Comparison of ENCODE assay signal across 23 cellular contexts in genomic region chr13:106810069-106810468, GRCh38.
DNase-seq lines count a peak whose midpoint lies in the region; TF ChIP-seq lines count a peak whose summit lies in the region.
"Had no signal": no experiment of that assay in that cellular context is flagged by ENCODE, and none has a peak within 500 bp of the region (broad histone marks: within the 10 kb centered on the region; RNA-seq: fewer than 3 reads in every experiment).

No MANE protein-coding gene starts in this region.

- H3K27me3 Mint-ChIP-seq in H9 (ENCODE audit: low read depth): peaks cover 2% of the 10 kb centered on the region; the same call in 1 of the 2 replicates
- H3K27me3 Mint-ChIP-seq in endodermal cell (ENCODE audit: insufficient read depth): peaks cover 16% of the 10 kb centered on the region
- peaks cover 3% of the 10 kb centered on the region for H3K27me3 Mint-ChIP-seq in neural progenitor cell (ENCODE audit: insufficient read depth, low read depth)
- H3K27me3 Mint-ChIP-seq: CD8-positive, alpha-beta memory T cell had no signal

- H3K9ac ChIP-seq in H9 (ENCODE audit: extremely low read depth, insufficient read length, low read length) (no peak overlapping the region), endodermal cell (ENCODE audit: extremely low read depth, low read length, poor library complexity, severe bottlenecking) (no peak overlapping the region), neural progenitor cell (no peak overlapping the region)
- H3K9ac ChIP-seq: BLaER1 treated with 17β-estradiol and CSF1 and Interleukin-3, amounts not matched to agents 10 nM and 100 nM had no signal

- H2BK5ac ChIP-seq in H9 (ENCODE audit: insufficient read length, low read length): no peak overlapping the region

- H3K56ac ChIP-seq in H9 (ENCODE audit: insufficient read length, low read depth, low read length): no peak overlapping the region

- DNase-seq in H9 (no peak), NCI-H82 treated with DMSO at 0.1 percent for 48 hours (lab: John Stamatoyannopoulos, UW; ENCODE audit: unreplicated experiment) (peak; percentile 16), endodermal cell (no peak), neural progenitor cell (ENCODE audit: low spot score) (peak; percentile 77), hypothalamus (lab: John Stamatoyannopoulos, UW) (no peak), OCI-M2 (lab: John Stamatoyannopoulos, UW; ENCODE audit: unreplicated experiment) (no peak), hepatocyte (ENCODE audit: low spot score) (no peak)
- DNase-seq: 8988T; ACHN; AML-193; BE2C; CD4-positive, alpha-beta T cell; CD8-positive, alpha-beta memory T cell; DMS 273 treated with DMSO at 0.1 percent for 48 hours; DMS79; EL; GDM1; H7 had no signal

- H2BK20ac ChIP-seq in H9 (ENCODE audit: low read depth, low read length, poor library complexity, severe bottlenecking): no peak overlapping the region

- H3K23ac ChIP-seq in H9 (ENCODE audit: insufficient read length, low read depth, low read length): no peak overlapping the region

- H3K79me2 ChIP-seq in H9 (ENCODE audit: insufficient read depth, low read length): no peaks in the 10 kb centered on the region
- H3K79me2 ChIP-seq in neural progenitor cell (ENCODE audit: low read depth): no peaks in the 10 kb centered on the region
- no peaks in the 10 kb centered on the region for H3K79me2 ChIP-seq in hepatocyte

- no peaks in the 10 kb centered on the region for H3K9me2 ChIP-seq in hepatocyte (replicated peaks; ENCODE audit: insufficient read depth)

- no peak overlapping the region for H4K5ac ChIP-seq in H9 (ENCODE audit: insufficient read length, low read depth, low read length)

- no CpG with 5 or more reads among the region's 3 CpGs for WGBS in H9 (ENCODE audit: extremely low coverage, insufficient read length, low lambda C conversion rate)
- 33 to 42% methylated on average over 3 of the region's 3 CpGs for WGBS in endodermal cell (ENCODE audit: insufficient coverage in 1 of 2, insufficient read length in 1 of 2), 2 experiments
- WGBS in hepatocyte (ENCODE audit: low lambda C conversion rate, missing lambda C conversion rate): 62% methylated on average over 3 of the region's 3 CpGs

- TF ChIP-seq CTCF in H9 (conservative IDR thresholded peaks at IDR 0.05) (no peak), endodermal cell (conservative IDR thresholded peaks at IDR 0.05) (no peak), neural progenitor cell (IDR thresholded peaks at IDR 0.05) (no peak), hepatocyte (IDR thresholded peaks at IDR 0.05; ENCODE audit: poor library complexity) (no peak)

- H3K4me3 ChIP-seq in endodermal cell (ENCODE audit: low read length) (peak overlapping the region; percentile 19), neural progenitor cell (peak overlapping the region; percentile 23), hepatocyte (no peak overlapping the region)
- H3K4me3 ChIP-seq: A549; BLaER1 treated with 17β-estradiol and CSF1 and Interleukin-3, amounts not matched to agents 10 nM and 100 nM; GM12878; GM23338 had no signal

- no peak overlapping the region for H3K4me2 ChIP-seq in H9 (ENCODE audit: insufficient read depth, insufficient read length, low read length)
- H3K4me2 ChIP-seq in neural progenitor cell: peak overlapping the region; percentile 68
- no peak overlapping the region for H3K4me2 ChIP-seq in hepatocyte
- H3K4me2 ChIP-seq: A549; BLaER1 treated with 17β-estradiol and CSF1 and Interleukin-3, amounts not matched to agents 10 nM and 100 nM; GM23338 had no signal

- H3K9me3 ChIP-seq in H9 (ENCODE audit: control insufficient read depth, low read depth, low read length) (no peaks in the 10 kb centered on the region), endodermal cell (ENCODE audit: control insufficient read depth, low read length) (no peaks in the 10 kb centered on the region), neural progenitor cell (ENCODE audit: low read depth) (no peaks in the 10 kb centered on the region), hepatocyte (ENCODE audit: low read depth) (no peaks in the 10 kb centered on the region)
- H3K9me3 ChIP-seq: A549; BE2C; BLaER1 treated with 17β-estradiol and CSF1 and Interleukin-3, amounts not matched to agents 10 nM and 100 nM had no signal

- no peak overlapping the region for H2BK12ac ChIP-seq in H9 (ENCODE audit: insufficient read length, low read depth, low read length)

- H2AFZ ChIP-seq in H9 (ENCODE audit: low read length): no peak overlapping the region
- H2AFZ ChIP-seq in neural progenitor cell (replicated peaks): no peak overlapping the region
- H2AFZ ChIP-seq in hepatocyte: no peak overlapping the region
- H2AFZ ChIP-seq: GM23338 had no signal

- no peak overlapping the region for H3K14ac ChIP-seq in H9 (ENCODE audit: insufficient read depth, low read length)

- no peak overlapping the region for H2BK120ac ChIP-seq in H9 (ENCODE audit: low read depth, low read length, poor library complexity, severe bottlenecking)

- no peaks in the 10 kb centered on the region for H3K79me1 ChIP-seq in H9 (ENCODE audit: insufficient read depth, low read depth, low read length, poor library complexity, severe bottlenecking)

- no peak overlapping the region for H2BK15ac ChIP-seq in H9 (ENCODE audit: low read depth, low read length)

- H4K20me1 ChIP-seq in H9 (ENCODE audit: control insufficient read depth, insufficient read depth, insufficient read length) (no peaks in the 10 kb centered on the region), neural progenitor cell (ENCODE audit: low read depth) (no peaks in the 10 kb centered on the region), hepatocyte (ENCODE audit: insufficient read depth, poor library complexity, severe bottlenecking) (no peaks in the 10 kb centered on the region)
- H4K20me1 ChIP-seq: BLaER1 treated with 17β-estradiol and CSF1 and Interleukin-3, amounts not matched to agents 10 nM and 100 nM had no signal

- H4K8ac ChIP-seq in H9 (replicated peaks; ENCODE audit: insufficient read length, low read depth, low read length): no peak overlapping the region

- H3K27ac ChIP-seq in H9 (ENCODE audit: insufficient read length, low read depth, low read length): no peak overlapping the region
- H3K27ac ChIP-seq in endodermal cell (ENCODE audit: low read depth, low read length): no peak overlapping the region
- H3K27ac ChIP-seq in neural progenitor cell: peak overlapping the region; percentile 84
- no peak overlapping the region for H3K27ac ChIP-seq in hepatocyte
- H3K27ac ChIP-seq: A549; BLaER1 treated with 17β-estradiol and CSF1 and Interleukin-3, amounts not matched to agents 10 nM and 100 nM had no signal

- H3K36me3 ChIP-seq in endodermal cell (ENCODE audit: control insufficient read depth, insufficient read depth, low read length) (no peaks in the 10 kb centered on the region), neural progenitor cell (no peaks in the 10 kb centered on the region), hepatocyte (replicated peaks; ENCODE audit: insufficient read depth, low read depth) (no peaks in the 10 kb centered on the region)
- H3K36me3 ChIP-seq: BE2C; BLaER1 treated with 17β-estradiol and CSF1 and Interleukin-3, amounts not matched to agents 10 nM and 100 nM had no signal

- H3K4me1 Mint-ChIP-seq in H9: peaks cover 54 to 58% of the 10 kb centered on the region in 2 experiments
- peaks cover 57% of the 10 kb centered on the region for H3K4me1 Mint-ChIP-seq in endodermal cell
- peaks cover 41% of the 10 kb centered on the region for H3K4me1 Mint-ChIP-seq in neural progenitor cell
- H3K4me1 Mint-ChIP-seq: CD14-positive monocyte; CD8-positive, alpha-beta memory T cell had no signal

- H3T11ph ChIP-seq in H9 (ENCODE audit: low read length): no peak overlapping the region

- H3K36me3 Mint-ChIP-seq in H9 (ENCODE audit: insufficient read depth in 1 of 3, low read depth in 3 of 3) (no peaks in the 10 kb centered on the region), endodermal cell (ENCODE audit: low read depth) (no peaks in the 10 kb centered on the region), neural progenitor cell (no peaks in the 10 kb centered on the region)
- H3K36me3 Mint-ChIP-seq: CD14-positive monocyte; CD8-positive, alpha-beta memory T cell had no signal

- H3K27me3 ChIP-seq in H9 (ENCODE audit: insufficient read depth, low read length) (no peaks in the 10 kb centered on the region), endodermal cell (ENCODE audit: control insufficient read depth, insufficient read depth, low read length, poor library complexity, severe bottlenecking) (peaks cover 13% of the 10 kb centered on the region), neural progenitor cell (no peaks in the 10 kb centered on the region), hepatocyte (no peaks in the 10 kb centered on the region)
- H3K27me3 ChIP-seq: BLaER1 treated with 17β-estradiol and CSF1 and Interleukin-3, amounts not matched to agents 10 nM and 100 nM had no signal

- H3K18ac ChIP-seq in H9 (ENCODE audit: insufficient read length, low read depth, low read length): no peak overlapping the region

- H3K23me2 ChIP-seq in H9 (ENCODE audit: insufficient read length, low read depth, low read length, poor library complexity, severe bottlenecking): no peaks in the 10 kb centered on the region

- H2AK5ac ChIP-seq in H9 (ENCODE audit: insufficient read length, low read length): no peak overlapping the region

- H3K4me3 Mint-ChIP-seq in H9: no peak overlapping the region
- no peak overlapping the region for H3K4me3 Mint-ChIP-seq in endodermal cell
- H3K4me3 Mint-ChIP-seq in neural progenitor cell: no peak overlapping the region
- H3K4me3 Mint-ChIP-seq: CD14-positive monocyte; CD4-positive, alpha-beta T cell; CD8-positive, alpha-beta memory T cell; GM23338 had no signal

- H3K27ac Mint-ChIP-seq in H9 (peak overlapping the region; percentile 2 to 79 (median 23); a peak in 5 of 7 replicates), endodermal cell (peak overlapping the region; percentile 65), neural progenitor cell (no peak overlapping the region)
- H3K27ac Mint-ChIP-seq: CD14-positive monocyte; CD4-positive, alpha-beta T cell; CD8-positive, alpha-beta memory T cell; GM23338 had no signal

- H4K91ac ChIP-seq in H9 (ENCODE audit: insufficient read length, low read depth, low read length): no peak overlapping the region

- H3K9me3 Mint-ChIP-seq in H9 (no peaks in the 10 kb centered on the region; a peak in 1 of 5 replicates), endodermal cell (no peaks in the 10 kb centered on the region), neural progenitor cell (no peaks in the 10 kb centered on the region)
- H3K9me3 Mint-ChIP-seq: CD4-positive, alpha-beta T cell; GM23338 had no signal

- H3F3A ChIP-seq in neural progenitor cell (ENCODE audit: low read depth): peaks cover 41% of the 10 kb centered on the region

- no peak overlapping the region for H3K4ac ChIP-seq in H9 (ENCODE audit: low read depth, low read length)

- H3K4me1 ChIP-seq in H9 (ENCODE audit: insufficient read depth, low read length) (peaks cover 9% of the 10 kb centered on the region), endodermal cell (ENCODE audit: control insufficient read depth, insufficient read depth, low read length) (peaks cover 24% of the 10 kb centered on the region), neural progenitor cell (peaks cover 62% of the 10 kb centered on the region), hepatocyte (ENCODE audit: insufficient read depth) (no peaks in the 10 kb centered on the region)
- H3K4me1 ChIP-seq: A549, BE2C had no signal

Comparison
In these comparisons a context has a peak if more than half of its experiments do, and no peak if none do; other contexts are left out.
1. DNase-seq: peak in NCI-H82 treated with DMSO at 0.1 percent for 48 hours (single experiment) and neural progenitor cell (single experiment); none in H9 (single experiment), endodermal cell (single experiment), hypothalamus (0 of 51), OCI-M2 (single experiment) and hepatocyte (single experiment).